In the genomic region with DNA sequence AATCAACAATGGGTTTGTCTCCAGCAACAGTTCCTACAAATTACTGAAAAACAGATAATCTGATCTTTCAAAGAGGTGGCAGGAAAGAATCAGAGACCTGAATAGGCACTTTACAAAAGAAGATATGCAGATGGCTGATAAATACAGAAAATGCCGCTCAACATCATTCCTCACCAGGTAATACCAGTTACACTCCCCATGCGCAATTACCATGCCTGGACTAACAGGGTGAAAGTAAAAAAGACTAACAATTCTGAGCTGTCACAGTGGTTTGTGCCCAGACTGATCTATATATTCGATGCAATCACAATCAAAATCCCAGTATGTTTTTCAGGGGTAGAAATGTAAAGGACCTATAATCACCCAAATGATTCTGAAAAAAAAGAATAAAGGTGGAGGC, we compare ENCODE assay signal across 26 cellular contexts. TPM values are rescaled to one million over a fixed set of nuclear protein-coding genes. Genes with fewer than 3 reads are reported as not detected.
A peak's percentile ranks its signal among the peaks of the same experiment; 100 is the strongest.
DNase-seq lines count a peak whose midpoint lies in the region; ATAC-seq, FAIRE-seq and TF ChIP-seq lines count a peak whose summit lies in the region.
"Had no signal": no experiment of that assay in that cellular context is flagged by ENCODE, and none has a peak within 500 bp of the region (broad histone marks: within the 10 kb centered on the region; RNA-seq: fewer than 3 reads in every experiment).

No MANE protein-coding gene starts in this region.

- H3K4ac ChIP-seq in trophoblast cell (ENCODE audit: low read depth, low read length) = no peak overlapping the region

- no peak for TF ChIP-seq RAD21 in HepG2 (CRISPR knock-in tag; IDR thresholded peaks at IDR 0.05)

- H4K8ac ChIP-seq in trophoblast cell (ENCODE audit: low read depth, low read length) = no peak overlapping the region

- H2BK120ac ChIP-seq in trophoblast cell (ENCODE audit: insufficient read depth, low read length, poor library complexity) = no peak overlapping the region

- intact Hi-C loops in HepG2 (cut with micrococcal nuclease; ENCODE audit: unreplicated experiment) (no loop called here), right lobe of liver (cut with DNase I) (no loop called here), posterior cingulate gyrus (cut with DNase I) (no loop called here)

- no peak overlapping the region for H3K18ac ChIP-seq in trophoblast cell (ENCODE audit: low read length)

- no peaks in the 10 kb centered on the region for H4K20me1 ChIP-seq in HepG2 (ENCODE audit: insufficient read depth, low read length)

- H3K27me3 ChIP-seq in HepG2 (ENCODE audit: control insufficient read depth in 1 of 2, insufficient read depth in 2 of 2, low read length in 2 of 2) (no peaks in the 10 kb centered on the region), right lobe of liver (no peaks in the 10 kb centered on the region), trophoblast cell (ENCODE audit: insufficient read depth, low read length) (no peaks in the 10 kb centered on the region)
- H3K27me3 ChIP-seq: BE2C had no signal

- BruUV-seq in HepG2 (replicated peaks; lab: Mats Ljungman, UMichigan) = no TSS peak

- H3K27ac ChIP-seq in HepG2 (ENCODE audit: extremely low read length, insufficient read depth, low read length) = peak overlapping the region; percentile 67
- no peak overlapping the region for H3K27ac ChIP-seq in right lobe of liver
- no peak overlapping the region for H3K27ac ChIP-seq in trophoblast cell (ENCODE audit: low read depth, low read length)
- H3K27ac ChIP-seq: KMS-11 had no signal

- peaks cover 39% of the 10 kb centered on the region for H3K4me1 ChIP-seq in HepG2 (ENCODE audit: insufficient read depth, low read length)
- no peaks in the 10 kb centered on the region for H3K4me1 ChIP-seq in right lobe of liver
- no peaks in the 10 kb centered on the region for H3K4me1 ChIP-seq in trophoblast cell (ENCODE audit: control insufficient read depth in 1 of 2, insufficient read depth in 2 of 2, low read length in 2 of 2)
- H3K4me1 ChIP-seq: BE2C had no signal

- CTCF ChIA-PET in HepG2 (lab: Yijun Ruan, JAX; ENCODE audit: low intra/inter-chr PET ratio, low total read pairs) = interaction anchor here (0.9 kb wide), 1 partner anchor 25 kb away, joined by 4 read pairs; no protein-coding TSS in a partner anchor

- TF ChIP-seq EP300 in HepG2 (IDR thresholded peaks at IDR 0.05; ENCODE audit: low read depth in 2 of 2, low read length in 2 of 2) (no peak), HepG2 (CRISPR knock-in tag; IDR thresholded peaks at IDR 0.05; ENCODE audit: borderline replicate concordance) (no peak)

- DNase-seq in HepG2 (ENCODE audit: low spot score) (no peak), right lobe of liver (no peak), trophoblast cell (peak; percentile 88 to 96), posterior cingulate gyrus (no peak), cortex of kidney (lab: John Stamatoyannopoulos, UW) (no peak)
- DNase-seq: 8988T; ACHN; BE2C; CD8-positive, alpha-beta memory T cell; DMS 273 treated with DMSO at 0.1 percent for 48 hours; DMS79 treated with DMSO at 0.1 percent for 48 hours; GF-D8; NCI-H1048; NCI-H1417; NCI-H1694; NCI-H2029 treated with DMSO at 0.1 percent for 48 hours; NCI-H226; NCI-H510A; NCI-H69; SHP77 treated with DMSO at 0.1 percent for 48 hours had no signal

- no peak for TF ChIP-seq CTCF in HepG2 (CRISPR knock-in tag; IDR thresholded peaks at IDR 0.05)
- no peak for TF ChIP-seq CTCF in right lobe of liver (IDR thresholded peaks at IDR 0.05)

- FAIRE-seq in HepG2 (lab: Jason Lieb, UNC) = peak; percentile 43
- FAIRE-seq: GM12891 had no signal

- H3K4me3 ChIP-seq in HepG2 (replicated peaks in 1 of 3; ENCODE audit: insufficient read depth in 1 of 3, low read depth in 2 of 3, low read length in 3 of 3) (no peak overlapping the region), right lobe of liver (no peak overlapping the region), trophoblast cell (ENCODE audit: low read depth, low read length) (no peak overlapping the region)

- ATAC-seq in HepG2 (peak; percentile 29), right lobe of liver (no peak), HG03565 (IDR thresholded peaks at IDR 0.05; ENCODE audit: unreplicated experiment) (no peak)
- ATAC-seq: HCT116, Panc1 had no signal

- no peak overlapping the region for H2BK12ac ChIP-seq in trophoblast cell (ENCODE audit: low read length)

- H3K4me2 ChIP-seq in HepG2 (ENCODE audit: low read depth, low read length) = peak overlapping the region; percentile 52
- no peak overlapping the region for H3K4me2 ChIP-seq in trophoblast cell (ENCODE audit: low read length)
- H3K4me2 ChIP-seq: KMS-11 had no signal

- H4K12ac ChIP-seq in trophoblast cell (ENCODE audit: low read depth, low read length) = no peak overlapping the region

- no peak overlapping the region for H3K23ac ChIP-seq in trophoblast cell (ENCODE audit: low read length)

- TF ChIP-seq POLR2A in HepG2 (IDR thresholded peaks at IDR 0.05; ENCODE audit: insufficient read depth in 1 of 2, low read depth in 2 of 2, low read length in 2 of 2) (no peak), right lobe of liver (IDR thresholded peaks at IDR 0.05) (no peak)

- POLR2A ChIA-PET in HepG2 (lab: Yijun Ruan, JAX) = interaction anchor here (0.7 to 1.9 kb wide), 6 partner anchors 15 to 181 kb away, joined by 3 to 4 read pairs (median 4); partner anchors contain the start of genes CCDC85B, MUS81 and RELA

- in situ Hi-C loops in HepG2 (cut with HindIII; ENCODE audit: extremely low pct_ligation_motif_present, low pct_unique_long_range_greater_than_20kb) = no loop called here

- H4K91ac ChIP-seq in trophoblast cell (ENCODE audit: low read depth, low read length) = no peak overlapping the region

- H2AFZ ChIP-seq in HepG2 (ENCODE audit: low read length) (no peak overlapping the region), trophoblast cell (ENCODE audit: insufficient read depth, low read length, poor library complexity) (no peak overlapping the region)

- no peak overlapping the region for H3K9ac ChIP-seq in HepG2 (ENCODE audit: insufficient read depth, low read depth, low read length)
- H3K9ac ChIP-seq in trophoblast cell (ENCODE audit: low read length) = no peak overlapping the region
- H3K9ac ChIP-seq: KMS-11 had no signal

- WGBS in HepG2 (ENCODE audit: low lambda C conversion rate) = 23% methylated on average over 3 of the region's 3 CpGs
- WGBS in right lobe of liver (ENCODE audit: insufficient coverage, low coverage, low lambda C conversion rate, missing lambda C conversion rate) = 92% methylated on average over 3 of the region's 3 CpGs
- no CpG with 5 or more reads among the region's 3 CpGs for WGBS in trophoblast cell (ENCODE audit: extremely low coverage, insufficient coverage, insufficient read length)

- no peak overlapping the region for H2AK5ac ChIP-seq in trophoblast cell (ENCODE audit: low read length)

- no peak overlapping the region for H2BK5ac ChIP-seq in trophoblast cell (ENCODE audit: low read depth, low read length, poor library complexity)

- H3K9me3 ChIP-seq in HepG2 (ENCODE audit: low read length) = no peaks in the 10 kb centered on the region
- no peaks in the 10 kb centered on the region for H3K9me3 ChIP-seq in right lobe of liver
- H3K9me3 ChIP-seq in trophoblast cell (ENCODE audit: insufficient read depth, low read depth, low read length) = no peaks in the 10 kb centered on the region
- H3K9me3 ChIP-seq: BE2C had no signal

- H3K79me1 ChIP-seq in trophoblast cell (ENCODE audit: low read length) = no peaks in the 10 kb centered on the region

- H3K14ac ChIP-seq in trophoblast cell (ENCODE audit: low read length) = no peak overlapping the region

- H3K36me3 ChIP-seq in HepG2 (replicated peaks in 1 of 2; ENCODE audit: control insufficient read depth in 1 of 2, insufficient read depth in 2 of 2, low read length in 2 of 2) (no peaks in the 10 kb centered on the region), right lobe of liver (no peaks in the 10 kb centered on the region), trophoblast cell (ENCODE audit: control insufficient read depth in 1 of 2, insufficient read depth in 2 of 2, low read length in 2 of 2) (no peaks in the 10 kb centered on the region)
- H3K36me3 ChIP-seq: BE2C had no signal

- H3K79me2 ChIP-seq in HepG2 (ENCODE audit: insufficient read depth, low read length) (no peaks in the 10 kb centered on the region), trophoblast cell (ENCODE audit: control insufficient read depth, insufficient read depth, low read length, poor library complexity) (no peaks in the 10 kb centered on the region)

RNA-seq across cellular contexts. Expression of gene SNX32, which starts 10.0 kb away (rescaled TPM):
- 0.09 TPM in 1 of 2 replicates, not detected in the other for total RNA-seq in HepG2 (2016; rRNA removed; fragmentation: Illumina TruSeq; extraction: Trizol)
- not detected in 2 replicates for total RNA-seq in HepG2 (2016; cell fraction: cytosol; rRNA removed; fragmentation: Illumina TruSeq; extraction: Trizol; ENCODE audit: low read depth)
- total RNA-seq in HepG2 (2016; cell fraction: insoluble cytoplasmic fraction; rRNA removed; fragmentation: Illumina TruSeq; extraction: Trizol) = 0.17 TPM in 1 of 2 replicates, not detected in the other
- total RNA-seq in HepG2 (2016; cell fraction: membrane; rRNA removed; fragmentation: Illumina TruSeq; extraction: Trizol) = not detected in 2 replicates
- 0.16 TPM in 1 of 2 replicates, not detected in the other for total RNA-seq in HepG2 (2016; cell fraction: nucleus; rRNA removed; fragmentation: Illumina TruSeq; extraction: Trizol)
- polyA plus RNA-seq in HepG2 (2011; rRNA removed) = 0.29 and 0.34 TPM in 2 replicates
- 0.08 and 0.30 TPM in 2 replicates for polyA plus RNA-seq in HepG2 (2011; cell fraction: cytosol; rRNA removed)
- polyA plus RNA-seq in HepG2 (2011; cell fraction: nucleus; rRNA removed) = 4.2 and 5.7 TPM in 2 replicates
- 0.19 and 0.35 TPM in 2 replicates for polyA plus RNA-seq in HepG2 (2012)
- 0.17 TPM in 1 of 2 replicates, not detected in the other for polyA plus RNA-seq in HepG2 (2016; cell fraction: cytosol; fragmentation: Illumina TruSeq; extraction: Trizol; ENCODE audit: low read depth)
- polyA plus RNA-seq in HepG2 (2016; cell fraction: insoluble cytoplasmic fraction; fragmentation: Illumina TruSeq; extraction: Trizol; ENCODE audit: low read depth) = 0.19 TPM in 1 of 2 replicates, not detected in the other
- 0.08 and 0.22 TPM in 2 replicates for polyA plus RNA-seq in HepG2 (2016; cell fraction: membrane; fragmentation: Illumina TruSeq; extraction: Trizol; ENCODE audit: low read depth)
- polyA plus RNA-seq in HepG2 (2016; cell fraction: nucleus; fragmentation: Illumina TruSeq; extraction: Trizol; ENCODE audit: insufficient read depth, low read depth) = 0.52 and 0.55 TPM in 2 replicates
- polyA minus RNA-seq in HepG2 (2011; rRNA and poly(A)+ RNA removed; ENCODE audit: low replicate concordance) = 0.30 and 0.86 TPM in 2 replicates
- not detected in 2 replicates for polyA minus RNA-seq in HepG2 (2011; cell fraction: cytosol; rRNA and poly(A)+ RNA removed)
- polyA minus RNA-seq in HepG2 (2011; cell fraction: nucleus; rRNA and poly(A)+ RNA removed) = 0.75 and 1.4 TPM in 2 replicates
- total RNA-seq in right lobe of liver = under 1 TPM in 3 of 6 experiments, not detected in 3; 0.16 to 0.37 (median 0.31) TPM
- polyA plus RNA-seq in trophoblast cell (2013) = 0.22 and 0.27 TPM in 2 replicates
- total RNA-seq: H4 had no signal

RNA-seq across cellular contexts. Expression of gene CFL1, which starts 14.2 kb away (rescaled TPM):
- total RNA-seq in HepG2 (2016; rRNA removed; fragmentation: Illumina TruSeq; extraction: Trizol) (383 and 458 TPM in 2 replicates), right lobe of liver (100 to 1,000 TPM; 219 to 503 (median 313) TPM)
- total RNA-seq in HepG2 (2016; cell fraction: cytosol; rRNA removed; fragmentation: Illumina TruSeq; extraction: Trizol; ENCODE audit: low read depth) = 49.6 and 56.4 TPM in 2 replicates
- total RNA-seq in HepG2 (2016; cell fraction: insoluble cytoplasmic fraction; rRNA removed; fragmentation: Illumina TruSeq; extraction: Trizol) = 365 and 431 TPM in 2 replicates
- total RNA-seq in HepG2 (2016; cell fraction: membrane; rRNA removed; fragmentation: Illumina TruSeq; extraction: Trizol) = 92.4 and 99.4 TPM in 2 replicates
- total RNA-seq in HepG2 (2016; cell fraction: nucleus; rRNA removed; fragmentation: Illumina TruSeq; extraction: Trizol) = 154 and 171 TPM in 2 replicates
- 347 and 379 TPM in 2 replicates for polyA plus RNA-seq in HepG2 (2011; rRNA removed)
- 649 and 884 TPM in 2 replicates for polyA plus RNA-seq in HepG2 (2011; cell fraction: cytosol; rRNA removed)
- 218 and 244 TPM in 2 replicates for polyA plus RNA-seq in HepG2 (2011; cell fraction: nucleus; rRNA removed)
- polyA plus RNA-seq in HepG2 (2012) = 289 and 295 TPM in 2 replicates
- 112 and 116 TPM in 2 replicates for polyA plus RNA-seq in HepG2 (2016; cell fraction: cytosol; fragmentation: Illumina TruSeq; extraction: Trizol; ENCODE audit: low read depth)
- 879 and 1,116 TPM in 2 replicates for polyA plus RNA-seq in HepG2 (2016; cell fraction: insoluble cytoplasmic fraction; fragmentation: Illumina TruSeq; extraction: Trizol; ENCODE audit: low read depth)
- polyA plus RNA-seq in HepG2 (2016; cell fraction: membrane; fragmentation: Illumina TruSeq; extraction: Trizol; ENCODE audit: low read depth) = 173 and 178 TPM in 2 replicates
- 427 and 437 TPM in 2 replicates for polyA plus RNA-seq in HepG2 (2016; cell fraction: nucleus; fragmentation: Illumina TruSeq; extraction: Trizol; ENCODE audit: insufficient read depth, low read depth)
- polyA minus RNA-seq in HepG2 (2011; rRNA and poly(A)+ RNA removed; ENCODE audit: low replicate concordance) = 360 and 1,083 TPM in 2 replicates
- 284 and 320 TPM in 2 replicates for polyA minus RNA-seq in HepG2 (2011; cell fraction: cytosol; rRNA and poly(A)+ RNA removed)
- polyA minus RNA-seq in HepG2 (2011; cell fraction: nucleus; rRNA and poly(A)+ RNA removed) = 153 and 218 TPM in 2 replicates
- 1,240 and 1,283 TPM in 2 replicates for polyA plus RNA-seq in trophoblast cell (2013)

RNA-seq across cellular contexts. Expression of gene MUS81, which starts 16.4 kb away (rescaled TPM):
- total RNA-seq in HepG2 (2016; rRNA removed; fragmentation: Illumina TruSeq; extraction: Trizol) (13.2 and 25.6 TPM in 2 replicates), right lobe of liver (10 to 100 TPM; 14.0 to 25.6 (median 19.7) TPM)
- 9.1 and 9.8 TPM in 2 replicates for total RNA-seq in HepG2 (2016; cell fraction: cytosol; rRNA removed; fragmentation: Illumina TruSeq; extraction: Trizol; ENCODE audit: low read depth)
- 10.0 and 23.4 TPM in 2 replicates for total RNA-seq in HepG2 (2016; cell fraction: insoluble cytoplasmic fraction; rRNA removed; fragmentation: Illumina TruSeq; extraction: Trizol)
- 9.8 and 11.9 TPM in 2 replicates for total RNA-seq in HepG2 (2016; cell fraction: membrane; rRNA removed; fragmentation: Illumina TruSeq; extraction: Trizol)
- 33.1 and 33.6 TPM in 2 replicates for total RNA-seq in HepG2 (2016; cell fraction: nucleus; rRNA removed; fragmentation: Illumina TruSeq; extraction: Trizol)
- polyA plus RNA-seq in HepG2 (2011; rRNA removed) = 30.2 and 43.6 TPM in 2 replicates
- polyA plus RNA-seq in HepG2 (2011; cell fraction: cytosol; rRNA removed) = 9.6 and 15.1 TPM in 2 replicates
- 256 and 293 TPM in 2 replicates for polyA plus RNA-seq in HepG2 (2011; cell fraction: nucleus; rRNA removed)
- polyA plus RNA-seq in HepG2 (2012) = 17.9 and 34.3 TPM in 2 replicates
- polyA plus RNA-seq in HepG2 (2016; cell fraction: cytosol; fragmentation: Illumina TruSeq; extraction: Trizol; ENCODE audit: low read depth) = 5.3 and 7.5 TPM in 2 replicates
- polyA plus RNA-seq in HepG2 (2016; cell fraction: insoluble cytoplasmic fraction; fragmentation: Illumina TruSeq; extraction: Trizol; ENCODE audit: low read depth) = 10.0 and 14.2 TPM in 2 replicates
- 9.0 and 9.4 TPM in 2 replicates for polyA plus RNA-seq in HepG2 (2016; cell fraction: membrane; fragmentation: Illumina TruSeq; extraction: Trizol; ENCODE audit: low read depth)
- 70.1 TPM in 2 replicates for polyA plus RNA-seq in HepG2 (2016; cell fraction: nucleus; fragmentation: Illumina TruSeq; extraction: Trizol; ENCODE audit: insufficient read depth, low read depth)
- 21.4 and 58.7 TPM in 2 replicates for polyA minus RNA-seq in HepG2 (2011; rRNA and poly(A)+ RNA removed; ENCODE audit: low replicate concordance)
- polyA minus RNA-seq in HepG2 (2011; cell fraction: cytosol; rRNA and poly(A)+ RNA removed) = 5.5 and 5.8 TPM in 2 replicates
- polyA minus RNA-seq in HepG2 (2011; cell fraction: nucleus; rRNA and poly(A)+ RNA removed) = 60.9 and 66.5 TPM in 2 replicates
- polyA plus RNA-seq in trophoblast cell (2013) = 47.4 and 48.0 TPM in 2 replicates

RNA-seq across cellular contexts. Expression of gene EFEMP2, which starts 28.8 kb away (rescaled TPM):
- total RNA-seq in HepG2 (2016; rRNA removed; fragmentation: Illumina TruSeq; extraction: Trizol) (3.7 and 7.4 TPM in 2 replicates), right lobe of liver (10 to 100 TPM in 1 of 6 experiments, 1 to 10 TPM in 5; 5.1 to 13.9 (median 7.8) TPM)
- 15.2 and 15.7 TPM in 2 replicates for total RNA-seq in HepG2 (2016; cell fraction: cytosol; rRNA removed; fragmentation: Illumina TruSeq; extraction: Trizol; ENCODE audit: low read depth)
- total RNA-seq in HepG2 (2016; cell fraction: insoluble cytoplasmic fraction; rRNA removed; fragmentation: Illumina TruSeq; extraction: Trizol) = 3.7 and 8.2 TPM in 2 replicates
- total RNA-seq in HepG2 (2016; cell fraction: membrane; rRNA removed; fragmentation: Illumina TruSeq; extraction: Trizol) = 12.4 and 16.0 TPM in 2 replicates
- 7.8 and 14.5 TPM in 2 replicates for total RNA-seq in HepG2 (2016; cell fraction: nucleus; rRNA removed; fragmentation: Illumina TruSeq; extraction: Trizol)
- 29.7 and 34.3 TPM in 2 replicates for polyA plus RNA-seq in HepG2 (2011; rRNA removed)
- 17.6 and 22.8 TPM in 2 replicates for polyA plus RNA-seq in HepG2 (2011; cell fraction: cytosol; rRNA removed)
- 150 and 216 TPM in 2 replicates for polyA plus RNA-seq in HepG2 (2011; cell fraction: nucleus; rRNA removed)
- polyA plus RNA-seq in HepG2 (2012) = 12.1 and 14.4 TPM in 2 replicates
- 19.2 and 19.9 TPM in 2 replicates for polyA plus RNA-seq in HepG2 (2016; cell fraction: cytosol; fragmentation: Illumina TruSeq; extraction: Trizol; ENCODE audit: low read depth)
- polyA plus RNA-seq in HepG2 (2016; cell fraction: insoluble cytoplasmic fraction; fragmentation: Illumina TruSeq; extraction: Trizol; ENCODE audit: low read depth) = 5.8 and 5.9 TPM in 2 replicates
- polyA plus RNA-seq in HepG2 (2016; cell fraction: membrane; fragmentation: Illumina TruSeq; extraction: Trizol; ENCODE audit: low read depth) = 18.0 and 19.9 TPM in 2 replicates
- polyA plus RNA-seq in HepG2 (2016; cell fraction: nucleus; fragmentation: Illumina TruSeq; extraction: Trizol; ENCODE audit: insufficient read depth, low read depth) = 20.2 and 23.5 TPM in 2 replicates
- 2.1 and 18.1 TPM in 2 replicates for polyA minus RNA-seq in HepG2 (2011; rRNA and poly(A)+ RNA removed; ENCODE audit: low replicate concordance)
- polyA minus RNA-seq in HepG2 (2011; cell fraction: cytosol; rRNA and poly(A)+ RNA removed) = 4.1 and 4.8 TPM in 2 replicates
- 14.5 and 17.7 TPM in 2 replicates for polyA minus RNA-seq in HepG2 (2011; cell fraction: nucleus; rRNA and poly(A)+ RNA removed)
- 122 and 127 TPM in 2 replicates for polyA plus RNA-seq in trophoblast cell (2013)

RNA-seq across cellular contexts. Expression of gene CTSW, which starts 35.8 kb away (rescaled TPM):
- total RNA-seq in HepG2 (2016; rRNA removed; fragmentation: Illumina TruSeq; extraction: Trizol) (not detected in 2 replicates), right lobe of liver (1 to 10 TPM in 3 of 6 experiments, under 1 TPM in 3; 0.49 to 1.3 (median 1.0) TPM)
- total RNA-seq in HepG2 (2016; cell fraction: cytosol; rRNA removed; fragmentation: Illumina TruSeq; extraction: Trizol; ENCODE audit: low read depth) = not detected in 2 replicates
- total RNA-seq in HepG2 (2016; cell fraction: insoluble cytoplasmic fraction; rRNA removed; fragmentation: Illumina TruSeq; extraction: Trizol) = not detected in 2 replicates
- not detected in 2 replicates for total RNA-seq in HepG2 (2016; cell fraction: membrane; rRNA removed; fragmentation: Illumina TruSeq; extraction: Trizol)
- total RNA-seq in HepG2 (2016; cell fraction: nucleus; rRNA removed; fragmentation: Illumina TruSeq; extraction: Trizol) = not detected in 2 replicates
- polyA plus RNA-seq in HepG2 (2011; rRNA removed) = 0.09 TPM in 1 of 2 replicates, not detected in the other
- not detected in 2 replicates for polyA plus RNA-seq in HepG2 (2011; cell fraction: cytosol; rRNA removed)
- 0.24 TPM in 1 of 2 replicates, not detected in the other for polyA plus RNA-seq in HepG2 (2011; cell fraction: nucleus; rRNA removed)
- polyA plus RNA-seq in HepG2 (2012) = 0.29 TPM in 1 of 2 replicates, not detected in the other
- not detected in 2 replicates for polyA plus RNA-seq in HepG2 (2016; cell fraction: cytosol; fragmentation: Illumina TruSeq; extraction: Trizol; ENCODE audit: low read depth)
- not detected in 2 replicates for polyA plus RNA-seq in HepG2 (2016; cell fraction: insoluble cytoplasmic fraction; fragmentation: Illumina TruSeq; extraction: Trizol; ENCODE audit: low read depth)
- polyA plus RNA-seq in HepG2 (2016; cell fraction: membrane; fragmentation: Illumina TruSeq; extraction: Trizol; ENCODE audit: low read depth) = not detected in 2 replicates
- not detected in 2 replicates for polyA plus RNA-seq in HepG2 (2016; cell fraction: nucleus; fragmentation: Illumina TruSeq; extraction: Trizol; ENCODE audit: insufficient read depth, low read depth)
- not detected in 2 replicates for polyA minus RNA-seq in HepG2 (2011; rRNA and poly(A)+ RNA removed; ENCODE audit: low replicate concordance)
- polyA minus RNA-seq in HepG2 (2011; cell fraction: cytosol; rRNA and poly(A)+ RNA removed) = not detected in 2 replicates
- not detected in 2 replicates for polyA minus RNA-seq in HepG2 (2011; cell fraction: nucleus; rRNA and poly(A)+ RNA removed)
- 0.05 TPM in 1 of 2 replicates, not detected in the other for polyA plus RNA-seq in trophoblast cell (2013)
- total RNA-seq: H4 had no signal

Comparison
In these comparisons a context has a peak if more than half of its experiments do, and no peak if none do; other contexts are left out.
1. DNase-seq: peak in trophoblast cell (2 of 2); none in HepG2 (single experiment), right lobe of liver (0 of 3), posterior cingulate gyrus (0 of 10) and cortex of kidney (single experiment).